In genomic region chr15:30823068-30823813, GRCh38 we compare ENCODE assay signal across 8 cellular contexts.
DNase-seq lines count a peak whose midpoint lies in the region; ATAC-seq and TF ChIP-seq lines count a peak whose summit lies in the region.
"Not testable (repeated sequence)": the region's sequence is repeated elsewhere in the genome, so short reads cannot be mapped to it uniquely, and the experiment has no call there.

No MANE protein-coding gene starts in this region.

- TF ChIP-seq CTCF in mucosa of descending colon (IDR thresholded peaks at IDR 0.05), result not testable (repeated sequence)

- H3K36me3 ChIP-seq in mucosa of descending colon (ENCODE audit: low read depth), result not testable (repeated sequence)

- not testable (repeated sequence) for H3K4me1 ChIP-seq in mucosa of descending colon (ENCODE audit: low read depth)

- DNase-seq in ELF-1 (ENCODE audit: low read depth, low spot score) (peak; percentile 57), HCEC 1CT (peak; percentile 83), NCI-H1092 (lab: John Stamatoyannopoulos, UW) (peak; percentile 79), NOMO-1 treated with dmso at 0.1 percent for 144 hours (lab: John Stamatoyannopoulos, UW; ENCODE audit: unreplicated experiment) (peak; percentile 86), cerebellar cortex (ENCODE audit: low spot score) (peak; percentile 27), mucosa of descending colon (peak in 2 of 3 donors; percentile 45 to 57)
- DNase-seq in activated CD8-positive, alpha-beta memory T cell treated with anti-CD3 and anti-CD28 coated beads for 24 hours, result peak; percentile 85
- DNase-seq in stimulated activated CD8-positive, alpha-beta memory T cell treated with anti-CD3 and anti-CD28 coated beads, Interleukin-4, amount 100 ng/mL, for 48 hours, result peak; percentile 64

- not testable (repeated sequence) for H3K4me3 ChIP-seq in mucosa of descending colon

- ATAC-seq in mucosa of descending colon, result peak; percentile 67

- H3K9me3 ChIP-seq in mucosa of descending colon, result not testable (repeated sequence)

- intact Hi-C loops in mucosa of descending colon (cut with DNase I, micrococcal nuclease), result not testable (repeated sequence)

Comparison
In these comparisons a context has a peak if more than half of its experiments do, and no peak if none do; other contexts are left out.
1. DNase-seq: peak in every context shown above with its lines; median percentile 86 in NOMO-1 treated with dmso at 0.1 percent for 144 hours; 85 in activated CD8-positive, alpha-beta memory T cell treated with anti-CD3 and anti-CD28 coated beads for 24 hours; 83 in HCEC 1CT; 79 in NCI-H1092; 64 in stimulated activated CD8-positive, alpha-beta memory T cell treated with anti-CD3 and anti-CD28 coated beads, Interleukin-4, amount 100 ng/mL, for 48 hours; 57 in ELF-1; 51 in mucosa of descending colon; 27 in cerebellar cortex.